Comparison of ENCODE assay signal across 8 cellular contexts in genomic region chr4:183149968-183150539, GRCh38.
"Had no signal": no experiment of that assay in that cellular context is flagged by ENCODE, and none has a peak within 500 bp of the region (broad histone marks: within the 10 kb centered on the region; RNA-seq: fewer than 3 reads in every experiment).

No MANE protein-coding gene starts in this region.

- DNase-seq: GM23248, GOT3, H7, HFFc6, IMR-90 had no signal

- H3K27ac Mint-ChIP-seq: HFFc6 had no signal

- ATAC-seq: HCT116 had no signal

- H3K9me3 ChIP-seq: HAP-1 had no signal

- H3K4me3 Mint-ChIP-seq: HFFc6 had no signal

- H3K9ac ChIP-seq: GM23248 had no signal

- H3K27ac ChIP-seq: GM23248, HL-60 had no signal

- H2AFZ ChIP-seq: GM23248 had no signal

- H3K36me3 ChIP-seq: HAP-1 had no signal

- H3K9me3 Mint-ChIP-seq: HFFc6 had no signal

- H3K4me3 ChIP-seq: GM23248, HAP-1 had no signal
